ENCODE assay signal across 18 cellular contexts in the genomic region with DNA sequence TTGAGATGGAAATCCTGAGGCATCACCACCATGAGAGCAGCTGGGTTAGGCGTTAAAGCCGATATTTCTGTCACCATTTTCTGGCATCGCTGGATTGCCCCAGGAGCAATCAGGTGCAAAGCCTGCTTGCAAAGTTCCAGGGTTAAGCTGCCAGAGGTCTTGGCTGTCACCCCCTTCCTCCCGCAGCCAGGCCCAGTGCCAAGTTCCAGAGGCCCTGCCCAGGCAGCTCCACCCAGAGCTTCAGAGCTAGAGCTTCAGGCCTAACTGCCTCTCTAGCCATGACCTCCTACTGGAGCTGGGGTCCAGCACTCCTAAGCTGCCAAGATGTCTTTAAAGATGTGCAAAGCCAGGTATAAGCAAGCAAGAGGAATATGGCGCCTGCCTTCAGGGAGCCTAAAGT. TPM values are rescaled to one million over a fixed set of nuclear protein-coding genes. Genes with fewer than 3 reads are reported as not detected.
"Had no signal": no experiment of that assay in that cellular context is flagged by ENCODE, and none has a peak within 500 bp of the region (broad histone marks: within the 10 kb centered on the region; RNA-seq: fewer than 3 reads in every experiment).

No MANE protein-coding gene starts in this region.

- H3K4me1 ChIP-seq: esophagus muscularis mucosa, upper lobe of left lung had no signal

- DNase-seq: activated CD4-positive, alpha-beta T cell treated with anti-CD3 and anti-CD28 coated beads, Interleukin-2, amount 10 ng/mL, durations not matched to agents 24 days and 14 days; activated CD8-positive, alpha-beta T cell treated with anti-CD3 and anti-CD28 coated beads for 36 hours; activated naive CD4-positive, alpha-beta T cell treated with anti-CD3 and anti-CD28 coated beads for 36 hours; activated T-cell treated with anti-CD3 and anti-CD28 coated beads, Interleukin-2, amount 50 U/mL, for 24 hours; brain microvascular endothelial cell; effector CD4-positive, alpha-beta T cell; retina; stimulated activated CD4-positive, alpha-beta T cell treated with anti-CD3 and anti-CD28 coated beads, Interleukin-15, amount 100 ng/mL, for 24 hours; stimulated activated CD4-positive, alpha-beta T cell treated with anti-CD3 and anti-CD28 coated beads, Interleukin-2, amount 100 ng/mL, for 48 hours; stimulated activated naive CD8-positive, alpha-beta T cell treated with anti-CD3 and anti-CD28 coated beads, Interleukin-15, amount 100 ng/mL, for 72 hours; upper lobe of left lung had no signal

- H3K4me3 ChIP-seq: esophagus muscularis mucosa, lung, upper lobe of left lung had no signal

- H3K9me3 ChIP-seq: esophagus muscularis mucosa, upper lobe of left lung had no signal

- H3K36me3 ChIP-seq: brain microvascular endothelial cell, esophagus muscularis mucosa, upper lobe of left lung had no signal

- ATAC-seq: activated CD8-positive, alpha-beta T cell treated with anti-CD3 and anti-CD28 coated beads for 36 hours; stimulated activated naive CD8-positive, alpha-beta T cell treated with anti-CD3 and anti-CD28 coated beads, Interleukin-15, amount 100 ng/mL, for 72 hours had no signal

- H3K27me3 ChIP-seq: brain microvascular endothelial cell, esophagus muscularis mucosa, upper lobe of left lung had no signal

- H3K27ac ChIP-seq: brain microvascular endothelial cell, esophagus muscularis mucosa, upper lobe of left lung had no signal

RNA-seq across cellular contexts. Expression of gene TMEM238L, which starts 8.8 kb away (rescaled TPM):
- total RNA-seq: activated CD4-positive, alpha-beta T cell treated with anti-CD3 and anti-CD28 coated beads, Interleukin-2, amount 10 ng/mL, durations not matched to agents 24 days and 14 days; activated CD8-positive, alpha-beta T cell treated with anti-CD3 and anti-CD28 coated beads for 36 hours; activated naive CD4-positive, alpha-beta T cell treated with anti-CD3 and anti-CD28 coated beads for 36 hours; activated T-helper 2 cell treated with anti-CD3 and anti-CD28 coated beads, Interferon-gamma antibody, Interleukin-2, Interleukin-4, amounts not matched to agents 10 μg/mL and 5 μg/mL and 100 μg/mL, durations not matched to agents 14 hours and 24 hours and 36 hours; esophagus muscularis mucosa; lung; omental fat pad; posterior vena cava; skeletal muscle tissue; temporal lobe; upper lobe of left lung had no signal

RNA-seq across cellular contexts. Expression of gene PIRT, which starts 25.2 kb away (rescaled TPM):
- total RNA-seq: activated CD4-positive, alpha-beta T cell treated with anti-CD3 and anti-CD28 coated beads, Interleukin-2, amount 10 ng/mL, durations not matched to agents 24 days and 14 days; activated CD8-positive, alpha-beta T cell treated with anti-CD3 and anti-CD28 coated beads for 36 hours; activated naive CD4-positive, alpha-beta T cell treated with anti-CD3 and anti-CD28 coated beads for 36 hours; activated T-helper 2 cell treated with anti-CD3 and anti-CD28 coated beads, Interferon-gamma antibody, Interleukin-2, Interleukin-4, amounts not matched to agents 10 μg/mL and 5 μg/mL and 100 μg/mL, durations not matched to agents 14 hours and 24 hours and 36 hours; posterior vena cava; skeletal muscle tissue; upper lobe of left lung had no signal
